In the genomic region with DNA sequence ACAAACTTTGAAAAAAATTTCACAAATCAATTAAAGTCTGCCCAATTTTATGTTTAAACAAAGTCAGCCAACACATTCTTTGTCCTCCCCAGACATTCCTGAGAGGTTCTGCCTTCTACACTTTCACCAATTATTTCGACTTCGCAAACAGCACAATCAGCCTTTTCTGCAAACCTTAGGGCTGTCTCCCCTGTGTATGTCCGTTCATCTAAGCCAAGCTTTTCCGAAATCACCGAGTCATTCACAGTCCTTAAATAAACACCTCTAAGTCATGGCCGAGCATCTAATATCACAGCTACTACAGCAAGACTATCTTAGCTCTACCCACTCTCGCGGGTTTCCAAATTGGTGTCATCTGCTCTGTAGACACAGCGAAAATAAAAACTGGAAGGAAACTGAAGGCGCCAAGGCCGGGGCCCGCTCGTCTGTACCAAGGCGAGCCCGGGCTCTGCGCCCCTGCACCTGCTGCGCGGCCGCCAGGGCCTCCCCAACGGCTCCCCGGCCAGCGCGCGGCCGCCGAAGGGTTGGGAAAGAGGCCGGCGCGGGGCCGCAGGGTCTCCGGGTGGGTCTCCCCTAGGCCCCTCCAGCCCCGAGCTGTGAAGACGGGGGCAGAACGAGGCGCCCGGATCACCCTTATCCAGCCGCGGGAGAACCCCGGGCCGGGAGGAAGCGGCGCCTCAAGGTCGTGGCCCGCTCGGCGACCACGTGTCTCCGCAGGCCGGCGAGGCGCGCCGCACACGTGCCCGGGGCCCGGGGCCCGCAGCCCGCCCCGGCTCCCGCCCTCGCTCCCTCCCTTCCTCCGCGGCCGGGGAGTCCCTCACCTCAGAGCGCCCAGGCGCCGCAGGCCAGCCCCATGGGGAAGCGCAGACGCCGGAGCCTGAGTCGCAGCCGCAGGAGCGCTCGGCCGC, we compare ENCODE assay signal across 8 cellular contexts. TPM values are rescaled to one million over a fixed set of nuclear protein-coding genes. Genes with fewer than 3 reads are reported as not detected.
A peak's percentile ranks its signal among the peaks of the same experiment; 100 is the strongest.
DNase-seq lines count a peak whose midpoint lies in the region; TF ChIP-seq lines count a peak whose summit lies in the region.

No MANE protein-coding gene starts in this region.

- H3K9me3 ChIP-seq in MG63: no peaks in the 10 kb centered on the region

- H3K27me3 Mint-ChIP-seq in nephron (ENCODE audit: low read depth): peaks cover 10% of the 10 kb centered on the region

- DNase-seq in activated CD4-positive, alpha-beta T cell treated with anti-CD3 and anti-CD28 coated beads for 24 hours (ENCODE audit: low read depth in 2 of 2): peak; percentile 31 to 45
- DNase-seq in activated CD4-positive, alpha-beta T cell treated with anti-CD3 and anti-CD28 coated beads for 1 hour: no peak
- no peak for DNase-seq in HFF-Myc (ENCODE audit: extremely low read depth, low read depth)
- DNase-seq in MG63: no peak
- peak; percentile 25 for DNase-seq in activated CD4-positive, alpha-beta T cell treated with anti-CD3 and anti-CD28 coated beads, Interleukin-2, amount 50 U/mL, for 1 hour
- DNase-seq in fibroblast of mammary gland (ENCODE audit: low read depth): peak; percentile 38

- H3K36me3 Mint-ChIP-seq in nephron (ENCODE audit: low read depth): peaks cover 24% of the 10 kb centered on the region

- TF ChIP-seq CTCF in HFF-Myc (IDR thresholded peaks at IDR 0.05; ENCODE audit: low read depth, low read length, missing control alignments): no peak
- TF ChIP-seq CTCF in fibroblast of mammary gland (conservative IDR thresholded peaks at IDR 0.05; ENCODE audit: control insufficient read depth, insufficient read depth, low read depth, low read length): no peak
- TF ChIP-seq CTCF in nephron (IDR thresholded peaks at IDR 0.05; ENCODE audit: unreplicated experiment in 3 of 3): peak in 1 of 3 experiments; percentile 12

- peaks cover 45% of the 10 kb centered on the region for H3K36me3 ChIP-seq in MG63
- H3K36me3 ChIP-seq in urinary bladder (ENCODE audit: insufficient read depth): no peaks in the 10 kb centered on the region

- peak overlapping the region; percentile 97 for H3K27ac ChIP-seq in urinary bladder (ENCODE audit: low read depth)

- no peaks in the 10 kb centered on the region for H3K27me3 ChIP-seq in MG63

- peak overlapping the region; percentile 75 to 91 (median 81) for H3K27ac Mint-ChIP-seq in nephron

- H3K4me1 ChIP-seq in urinary bladder (ENCODE audit: insufficient read depth): no peaks in the 10 kb centered on the region

- H3K4me3 ChIP-seq in HFF-Myc (replicated peaks; ENCODE audit: low read depth, low read length) (peak overlapping the region; percentile 68), MG63 (peak overlapping the region; percentile 69), fibroblast of mammary gland (ENCODE audit: control insufficient read depth, low read depth, low read length) (peak overlapping the region; percentile 63), urinary bladder (ENCODE audit: low read depth, low read length) (peak overlapping the region; percentile 72)

- no peaks in the 10 kb centered on the region for H3K9me3 Mint-ChIP-seq in nephron

- peak overlapping the region; percentile 84 to 92 (median 91) for H3K4me3 Mint-ChIP-seq in nephron

- WGBS in urinary bladder: 2% methylated on average over 75 of the region's 75 CpGs

- H3K4me1 Mint-ChIP-seq in nephron: peaks cover 22% of the 10 kb centered on the region

RNA-seq across cellular contexts. Expression of gene ODC1, which starts 0.6 kb away (rescaled TPM):
- total RNA-seq in MG63 (2014; rRNA removed; shearing (Covaris generic); ENCODE audit: low replicate concordance): 471 and 646 TPM in 2 replicates
- total RNA-seq in urinary bladder: 68.3 TPM
- polyA plus RNA-seq in urinary bladder: 62.6 TPM

Comparison
In these comparisons a context has a peak if more than half of its experiments do, and no peak if none do; other contexts are left out.
1. DNase-seq: peak in activated CD4-positive, alpha-beta T cell treated with anti-CD3 and anti-CD28 coated beads for 24 hours (2 of 2), activated CD4-positive, alpha-beta T cell treated with anti-CD3 and anti-CD28 coated beads, Interleukin-2, amount 50 U/mL, for 1 hour (single experiment) and fibroblast of mammary gland (single experiment); none in activated CD4-positive, alpha-beta T cell treated with anti-CD3 and anti-CD28 coated beads for 1 hour (single experiment), HFF-Myc (single experiment) and MG63 (single experiment).
2. Peak in every context shown above with its lines, with median percentiles within 50 percentile points of each other: H3K4me3 ChIP-seq.